ENCODE assay signal across 1 cellular context in the genomic region with DNA sequence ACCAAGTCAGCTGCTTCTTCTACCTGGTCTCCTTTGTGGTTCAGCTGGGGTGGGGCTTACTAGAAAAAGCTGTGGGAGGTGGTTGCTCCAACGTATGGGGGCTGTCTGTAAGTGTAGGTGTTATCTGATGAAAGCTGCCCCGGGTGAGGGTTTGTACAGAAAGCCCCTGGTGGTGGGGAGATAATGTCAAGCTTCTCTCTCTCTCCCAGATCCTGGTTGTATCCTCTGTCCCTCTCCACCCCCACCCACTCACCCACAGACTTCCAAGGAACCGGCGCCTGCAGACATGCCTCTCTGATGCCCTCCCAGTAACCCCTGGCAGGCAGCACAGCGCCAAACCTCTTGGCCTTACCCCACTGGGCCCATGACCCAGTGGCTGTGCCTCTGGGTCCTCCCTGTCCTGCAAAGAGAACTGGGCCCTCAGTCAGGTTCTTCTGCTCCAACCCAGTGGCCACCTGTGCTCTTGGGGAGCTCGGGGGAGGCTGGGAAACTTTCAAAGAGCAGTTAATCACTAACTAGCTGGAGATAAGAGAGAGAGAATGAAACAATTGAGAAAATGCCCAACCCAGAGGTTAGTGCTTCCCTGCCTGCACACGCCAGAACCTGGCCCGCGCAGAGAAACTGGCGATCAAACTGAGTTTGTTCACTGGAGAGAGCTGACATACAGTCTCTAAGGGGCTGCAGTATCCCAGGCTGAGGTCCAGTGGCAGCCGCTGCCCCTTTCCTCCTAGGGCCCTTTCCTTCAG.
TF ChIP-seq lines count a peak whose summit lies in the region.

No MANE protein-coding gene starts in this region.

TF ChIP-seq in HepG2, 621 proteins besides CTCF, POLR2A, EP300 and RAD21 (continued from another document and continues in another):
- TF ChIP-seq, protein P1, sequence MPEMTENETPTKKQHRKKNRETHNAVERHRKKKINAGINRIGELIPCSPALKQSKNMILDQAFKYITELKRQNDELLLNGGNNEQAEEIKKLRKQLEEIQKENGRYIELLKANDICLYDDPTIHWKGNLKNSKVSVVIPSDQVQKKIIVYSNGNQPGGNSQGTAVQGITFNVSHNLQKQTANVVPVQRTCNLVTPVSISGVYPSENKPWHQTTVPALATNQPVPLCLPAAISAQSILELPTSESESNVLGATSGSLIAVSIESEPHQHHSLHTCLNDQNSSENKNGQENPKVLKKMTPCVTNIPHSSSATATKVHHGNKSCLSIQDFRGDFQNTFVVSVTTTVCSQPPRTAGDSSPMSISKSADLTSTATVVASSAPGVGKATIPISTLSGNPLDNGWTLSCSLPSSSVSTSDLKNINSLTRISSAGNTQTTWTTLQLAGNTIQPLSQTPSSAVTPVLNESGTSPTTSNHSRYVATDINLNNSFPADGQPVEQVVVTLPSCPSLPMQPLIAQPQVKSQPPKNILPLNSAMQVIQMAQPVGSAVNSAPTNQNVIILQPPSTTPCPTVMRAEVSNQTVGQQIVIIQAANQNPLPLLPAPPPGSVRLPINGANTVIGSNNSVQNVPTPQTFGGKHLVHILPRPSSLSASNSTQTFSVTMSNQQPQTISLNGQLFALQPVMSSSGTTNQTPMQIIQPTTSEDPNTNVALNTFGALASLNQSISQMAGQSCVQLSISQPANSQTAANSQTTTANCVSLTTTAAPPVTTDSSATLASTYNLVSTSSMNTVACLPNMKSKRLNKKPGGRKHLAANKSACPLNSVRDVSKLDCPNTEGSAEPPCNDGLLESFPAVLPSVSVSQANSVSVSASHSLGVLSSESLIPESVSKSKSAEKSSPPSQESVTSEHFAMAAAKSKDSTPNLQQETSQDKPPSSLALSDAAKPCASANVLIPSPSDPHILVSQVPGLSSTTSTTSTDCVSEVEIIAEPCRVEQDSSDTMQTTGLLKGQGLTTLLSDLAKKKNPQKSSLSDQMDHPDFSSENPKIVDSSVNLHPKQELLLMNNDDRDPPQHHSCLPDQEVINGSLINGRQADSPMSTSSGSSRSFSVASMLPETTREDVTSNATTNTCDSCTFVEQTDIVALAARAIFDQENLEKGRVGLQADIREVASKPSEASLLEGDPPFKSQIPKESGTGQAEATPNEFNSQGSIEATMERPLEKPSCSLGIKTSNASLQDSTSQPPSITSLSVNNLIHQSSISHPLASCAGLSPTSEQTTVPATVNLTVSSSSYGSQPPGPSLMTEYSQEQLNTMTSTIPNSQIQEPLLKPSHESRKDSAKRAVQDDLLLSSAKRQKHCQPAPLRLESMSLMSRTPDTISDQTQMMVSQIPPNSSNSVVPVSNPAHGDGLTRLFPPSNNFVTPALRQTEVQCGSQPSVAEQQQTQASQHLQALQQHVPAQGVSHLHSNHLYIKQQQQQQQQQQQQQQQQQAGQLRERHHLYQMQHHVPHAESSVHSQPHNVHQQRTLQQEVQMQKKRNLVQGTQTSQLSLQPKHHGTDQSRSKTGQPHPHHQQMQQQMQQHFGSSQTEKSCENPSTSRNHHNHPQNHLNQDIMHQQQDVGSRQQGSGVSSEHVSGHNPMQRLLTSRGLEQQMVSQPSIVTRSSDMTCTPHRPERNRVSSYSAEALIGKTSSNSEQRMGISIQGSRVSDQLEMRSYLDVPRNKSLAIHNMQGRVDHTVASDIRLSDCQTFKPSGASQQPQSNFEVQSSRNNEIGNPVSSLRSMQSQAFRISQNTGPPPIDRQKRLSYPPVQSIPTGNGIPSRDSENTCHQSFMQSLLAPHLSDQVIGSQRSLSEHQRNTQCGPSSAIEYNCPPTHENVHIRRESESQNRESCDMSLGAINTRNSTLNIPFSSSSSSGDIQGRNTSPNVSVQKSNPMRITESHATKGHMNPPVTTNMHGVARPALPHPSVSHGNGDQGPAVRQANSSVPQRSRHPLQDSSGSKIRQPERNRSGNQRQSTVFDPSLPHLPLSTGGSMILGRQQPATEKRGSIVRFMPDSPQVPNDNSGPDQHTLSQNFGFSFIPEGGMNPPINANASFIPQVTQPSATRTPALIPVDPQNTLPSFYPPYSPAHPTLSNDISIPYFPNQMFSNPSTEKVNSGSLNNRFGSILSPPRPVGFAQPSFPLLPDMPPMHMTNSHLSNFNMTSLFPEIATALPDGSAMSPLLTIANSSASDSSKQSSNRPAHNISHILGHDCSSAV (CRISPR knock-in tag; IDR thresholded peaks at IDR 0.05; ENCODE audit: borderline replicate concordance), result no peak
- TF ChIP-seq SRSF9 (IDR thresholded peaks at IDR 0.05; ENCODE audit: borderline replicate concordance, insufficient read depth, low read depth, low read length, poor library complexity, severe bottlenecking), result no peak
- TF ChIP-seq, protein P2, sequence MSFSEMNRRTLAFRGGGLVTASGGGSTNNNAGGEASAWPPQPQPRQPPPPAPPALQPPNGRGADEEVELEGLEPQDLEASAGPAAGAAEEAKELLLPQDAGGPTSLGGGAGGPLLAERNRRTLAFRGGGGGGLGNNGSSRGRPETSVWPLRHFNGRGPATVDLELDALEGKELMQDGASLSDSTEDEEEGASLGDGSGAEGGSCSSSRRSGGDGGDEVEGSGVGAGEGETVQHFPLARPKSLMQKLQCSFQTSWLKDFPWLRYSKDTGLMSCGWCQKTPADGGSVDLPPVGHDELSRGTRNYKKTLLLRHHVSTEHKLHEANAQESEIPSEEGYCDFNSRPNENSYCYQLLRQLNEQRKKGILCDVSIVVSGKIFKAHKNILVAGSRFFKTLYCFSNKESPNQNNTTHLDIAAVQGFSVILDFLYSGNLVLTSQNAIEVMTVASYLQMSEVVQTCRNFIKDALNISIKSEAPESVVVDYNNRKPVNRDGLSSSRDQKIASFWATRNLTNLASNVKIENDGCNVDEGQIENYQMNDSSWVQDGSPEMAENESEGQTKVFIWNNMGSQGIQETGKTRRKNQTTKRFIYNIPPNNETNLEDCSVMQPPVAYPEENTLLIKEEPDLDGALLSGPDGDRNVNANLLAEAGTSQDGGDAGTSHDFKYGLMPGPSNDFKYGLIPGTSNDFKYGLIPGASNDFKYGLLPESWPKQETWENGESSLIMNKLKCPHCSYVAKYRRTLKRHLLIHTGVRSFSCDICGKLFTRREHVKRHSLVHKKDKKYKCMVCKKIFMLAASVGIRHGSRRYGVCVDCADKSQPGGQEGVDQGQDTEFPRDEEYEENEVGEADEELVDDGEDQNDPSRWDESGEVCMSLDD (CRISPR knock-in tag; IDR thresholded peaks at IDR 0.05; ENCODE audit: borderline replicate concordance), result 0 out of 2 replicates have a peak, but pooled peaks have one; percentile 32
- TF ChIP-seq, protein P3, sequence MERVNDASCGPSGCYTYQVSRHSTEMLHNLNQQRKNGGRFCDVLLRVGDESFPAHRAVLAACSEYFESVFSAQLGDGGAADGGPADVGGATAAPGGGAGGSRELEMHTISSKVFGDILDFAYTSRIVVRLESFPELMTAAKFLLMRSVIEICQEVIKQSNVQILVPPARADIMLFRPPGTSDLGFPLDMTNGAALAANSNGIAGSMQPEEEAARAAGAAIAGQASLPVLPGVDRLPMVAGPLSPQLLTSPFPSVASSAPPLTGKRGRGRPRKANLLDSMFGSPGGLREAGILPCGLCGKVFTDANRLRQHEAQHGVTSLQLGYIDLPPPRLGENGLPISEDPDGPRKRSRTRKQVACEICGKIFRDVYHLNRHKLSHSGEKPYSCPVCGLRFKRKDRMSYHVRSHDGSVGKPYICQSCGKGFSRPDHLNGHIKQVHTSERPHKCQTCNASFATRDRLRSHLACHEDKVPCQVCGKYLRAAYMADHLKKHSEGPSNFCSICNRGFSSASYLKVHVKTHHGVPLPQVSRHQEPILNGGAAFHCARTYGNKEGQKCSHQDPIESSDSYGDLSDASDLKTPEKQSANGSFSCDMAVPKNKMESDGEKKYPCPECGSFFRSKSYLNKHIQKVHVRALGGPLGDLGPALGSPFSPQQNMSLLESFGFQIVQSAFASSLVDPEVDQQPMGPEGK (CRISPR knock-in tag; IDR thresholded peaks at IDR 0.05), result peak; percentile 83
- peak; percentile 19; the same call in 1 of the 2 replicates for TF ChIP-seq HMG20A (CRISPR knock-in tag; IDR thresholded peaks at IDR 0.05; ENCODE audit: borderline replicate concordance)
- TF ChIP-seq CENPX (CRISPR knock-in tag; IDR thresholded peaks at IDR 0.05), result no peak
- 0 out of 2 replicates have a peak, but pooled peaks have one; percentile 59 for TF ChIP-seq SNAPC2 (CRISPR knock-in tag; IDR thresholded peaks at IDR 0.05)
- TF ChIP-seq GATAD2A (CRISPR knock-in tag; IDR thresholded peaks at IDR 0.05), result peak; percentile 72
- peak; percentile 49 for TF ChIP-seq YY1 (IDR thresholded peaks at IDR 0.05; ENCODE audit: insufficient read depth, insufficient replicate concordance, low read depth, low read length)
- TF ChIP-seq ATF7 (IDR thresholded peaks at IDR 0.05), result no peak
- TF ChIP-seq ATF7 (CRISPR knock-in tag; IDR thresholded peaks at IDR 0.05), result 0 out of 2 replicates have a peak, but pooled peaks have one; percentile 12
- TF ChIP-seq IRF2 (CRISPR knock-in tag; IDR thresholded peaks at IDR 0.05), result peak; percentile 45; the same call in 1 of the 2 replicates
- no peak for TF ChIP-seq HOXA9 (CRISPR knock-in tag; IDR thresholded peaks at IDR 0.05; ENCODE audit: borderline replicate concordance)
- TF ChIP-seq ARNT2 (CRISPR knock-in tag; IDR thresholded peaks at IDR 0.05; ENCODE audit: low read depth), result peak; percentile 34; the same call in 1 of the 2 replicates
- TF ChIP-seq ONECUT2 (CRISPR knock-in tag; IDR thresholded peaks at IDR 0.05), result no peak
- 0 out of 2 replicates have a peak, but pooled peaks have one; percentile 41 for TF ChIP-seq PCBP1 (IDR thresholded peaks at IDR 0.05; ENCODE audit: borderline replicate concordance, low read depth, low read length)
- peak; percentile 46; the same call in 1 of the 2 replicates for TF ChIP-seq ZSCAN31 (CRISPR knock-in tag; IDR thresholded peaks at IDR 0.05; ENCODE audit: low read depth)
- TF ChIP-seq, protein P4, sequence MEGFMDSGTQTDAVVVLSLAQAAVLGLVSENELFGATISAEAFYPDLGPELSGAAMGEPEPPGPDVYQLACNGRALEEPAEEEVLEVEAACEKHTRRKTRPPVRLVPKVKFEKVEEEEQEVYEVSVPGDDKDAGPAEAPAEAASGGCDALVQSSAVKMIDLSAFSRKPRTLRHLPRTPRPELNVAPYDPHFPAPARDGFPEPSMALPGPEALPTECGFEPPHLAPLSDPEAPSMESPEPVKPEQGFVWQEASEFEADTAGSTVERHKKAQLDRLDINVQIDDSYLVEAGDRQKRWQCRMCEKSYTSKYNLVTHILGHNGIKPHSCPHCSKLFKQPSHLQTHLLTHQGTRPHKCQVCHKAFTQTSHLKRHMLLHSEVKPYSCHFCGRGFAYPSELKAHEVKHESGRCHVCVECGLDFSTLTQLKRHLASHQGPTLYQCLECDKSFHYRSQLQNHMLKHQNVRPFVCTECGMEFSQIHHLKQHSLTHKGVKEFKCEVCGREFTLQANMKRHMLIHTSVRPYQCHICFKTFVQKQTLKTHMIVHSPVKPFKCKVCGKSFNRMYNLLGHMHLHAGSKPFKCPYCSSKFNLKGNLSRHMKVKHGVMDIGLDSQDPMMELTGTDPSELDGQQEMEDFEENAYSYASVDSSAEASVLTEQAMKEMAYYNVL (CRISPR knock-in tag; IDR thresholded peaks at IDR 0.05; ENCODE audit: borderline replicate concordance), result no peak; the same call in 1 of the 2 replicates
- TF ChIP-seq SAFB2 (CRISPR knock-in tag; IDR thresholded peaks at IDR 0.05; ENCODE audit: borderline replicate concordance, low read depth), result peak; percentile 66; the same call in 1 of the 2 replicates
- no peak for TF ChIP-seq ZMYM2 (CRISPR knock-in tag; IDR thresholded peaks at IDR 0.05)
- TF ChIP-seq GZF1 (CRISPR knock-in tag; IDR thresholded peaks at IDR 0.05), result peak; percentile 76; the same call in 1 of the 2 replicates
- TF ChIP-seq POLR2AphosphoS2 (IDR thresholded peaks at IDR 0.05; ENCODE audit: low read depth, low read length), result no peak
- no peak for TF ChIP-seq NFRKB (IDR thresholded peaks at IDR 0.05)
- TF ChIP-seq SOX6 (IDR thresholded peaks at IDR 0.05), result no peak
- peak; percentile 95 for TF ChIP-seq SOX6 (CRISPR knock-in tag; IDR thresholded peaks at IDR 0.05)
- TF ChIP-seq ZNF7 (CRISPR knock-in tag; IDR thresholded peaks at IDR 0.05), result peak; percentile 66; the same call in 1 of the 2 replicates
- no peak for TF ChIP-seq SMARCC2 (IDR thresholded peaks at IDR 0.05)
- TF ChIP-seq, protein P5, sequence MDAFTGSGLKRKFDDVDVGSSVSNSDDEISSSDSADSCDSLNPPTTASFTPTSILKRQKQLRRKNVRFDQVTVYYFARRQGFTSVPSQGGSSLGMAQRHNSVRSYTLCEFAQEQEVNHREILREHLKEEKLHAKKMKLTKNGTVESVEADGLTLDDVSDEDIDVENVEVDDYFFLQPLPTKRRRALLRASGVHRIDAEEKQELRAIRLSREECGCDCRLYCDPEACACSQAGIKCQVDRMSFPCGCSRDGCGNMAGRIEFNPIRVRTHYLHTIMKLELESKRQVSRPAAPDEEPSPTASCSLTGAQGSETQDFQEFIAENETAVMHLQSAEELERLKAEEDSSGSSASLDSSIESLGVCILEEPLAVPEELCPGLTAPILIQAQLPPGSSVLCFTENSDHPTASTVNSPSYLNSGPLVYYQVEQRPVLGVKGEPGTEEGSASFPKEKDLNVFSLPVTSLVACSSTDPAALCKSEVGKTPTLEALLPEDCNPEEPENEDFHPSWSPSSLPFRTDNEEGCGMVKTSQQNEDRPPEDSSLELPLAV (CRISPR knock-in tag; conservative IDR thresholded peaks at IDR 0.05; ENCODE audit: low read depth), result no peak
- TF ChIP-seq, protein P6, sequence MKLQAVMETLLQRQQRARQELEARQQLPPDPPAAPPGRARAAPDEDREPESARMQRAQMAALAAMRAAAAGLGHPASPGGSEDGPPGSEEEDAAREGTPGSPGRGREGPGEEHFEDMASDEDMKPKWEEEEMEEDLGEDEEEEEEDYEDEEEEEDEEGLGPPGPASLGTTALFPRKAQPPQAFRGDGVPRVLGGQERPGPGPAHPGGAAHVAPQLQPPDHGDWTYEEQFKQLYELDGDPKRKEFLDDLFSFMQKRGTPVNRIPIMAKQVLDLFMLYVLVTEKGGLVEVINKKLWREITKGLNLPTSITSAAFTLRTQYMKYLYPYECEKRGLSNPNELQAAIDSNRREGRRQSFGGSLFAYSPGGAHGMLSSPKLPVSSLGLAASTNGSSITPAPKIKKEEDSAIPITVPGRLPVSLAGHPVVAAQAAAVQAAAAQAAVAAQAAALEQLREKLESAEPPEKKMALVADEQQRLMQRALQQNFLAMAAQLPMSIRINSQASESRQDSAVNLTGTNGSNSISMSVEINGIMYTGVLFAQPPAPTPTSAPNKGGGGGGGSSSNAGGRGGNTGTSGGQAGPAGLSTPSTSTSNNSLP (IDR thresholded peaks at IDR 0.05; ENCODE audit: low read depth, low read length), result peak; percentile 58; the same call in 1 of the 2 replicates
- TF ChIP-seq TCF7 (IDR thresholded peaks at IDR 0.05; ENCODE audit: low read depth), result 0 out of 2 replicates have a peak, but pooled peaks have one; percentile 24
- TF ChIP-seq ZNF44 (CRISPR knock-in tag; IDR thresholded peaks at IDR 0.05), result peak; percentile 10; the same call in 1 of the 2 replicates
- TF ChIP-seq, protein P7, sequence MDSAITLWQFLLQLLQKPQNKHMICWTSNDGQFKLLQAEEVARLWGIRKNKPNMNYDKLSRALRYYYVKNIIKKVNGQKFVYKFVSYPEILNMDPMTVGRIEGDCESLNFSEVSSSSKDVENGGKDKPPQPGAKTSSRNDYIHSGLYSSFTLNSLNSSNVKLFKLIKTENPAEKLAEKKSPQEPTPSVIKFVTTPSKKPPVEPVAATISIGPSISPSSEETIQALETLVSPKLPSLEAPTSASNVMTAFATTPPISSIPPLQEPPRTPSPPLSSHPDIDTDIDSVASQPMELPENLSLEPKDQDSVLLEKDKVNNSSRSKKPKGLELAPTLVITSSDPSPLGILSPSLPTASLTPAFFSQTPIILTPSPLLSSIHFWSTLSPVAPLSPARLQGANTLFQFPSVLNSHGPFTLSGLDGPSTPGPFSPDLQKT (CRISPR knock-in tag; IDR thresholded peaks at IDR 0.05; ENCODE audit: borderline replicate concordance), result no peak
- no peak for TF ChIP-seq RXRB (CRISPR knock-in tag; IDR thresholded peaks at IDR 0.05; ENCODE audit: borderline replicate concordance)
